In genomic region chr17:8015957-8016631, GRCh38 we compare ENCODE assay signal across 8 cellular contexts. TPM values are rescaled to one million over a fixed set of nuclear protein-coding genes. Genes with fewer than 3 reads are reported as not detected.
DNase-seq lines count a peak whose midpoint lies in the region; ATAC-seq and TF ChIP-seq lines count a peak whose summit lies in the region.

No MANE protein-coding gene starts in this region.

- no peak overlapping the region for H3K9ac ChIP-seq in trophoblast cell (ENCODE audit: low read length)

- H3K23ac ChIP-seq in trophoblast cell (ENCODE audit: low read length) = no peak overlapping the region

- ATAC-seq in activated CD8-positive, alpha-beta T cell treated with anti-CD3 and anti-CD28 coated beads, Interleukin-2, amount 10 ng/mL, durations not matched to agents 7 days and 5 days = peak; percentile 44
- peak; percentile 4 for ATAC-seq in foreskin keratinocyte
- no peak for ATAC-seq in HG03457 (IDR thresholded peaks at IDR 0.05; ENCODE audit: unreplicated experiment)
- no peak for ATAC-seq in GM21526 (IDR thresholded peaks at IDR 0.05; ENCODE audit: low FRiP score, unreplicated experiment)

- no peaks in the 10 kb centered on the region for H3K36me3 ChIP-seq in trophoblast cell (ENCODE audit: control insufficient read depth in 1 of 2, insufficient read depth in 2 of 2, low read length in 2 of 2)

- H3K27ac ChIP-seq in foreskin keratinocyte = no peak overlapping the region
- no peak overlapping the region for H3K27ac ChIP-seq in trophoblast cell (ENCODE audit: low read depth, low read length)

- no peak overlapping the region for H4K12ac ChIP-seq in trophoblast cell (ENCODE audit: low read depth, low read length)

- peak overlapping the region; percentile 69 for H3K4me3 Mint-ChIP-seq in activated CD8-positive, alpha-beta T cell treated with anti-CD3 and anti-CD28 coated beads, Interleukin-2, amount 10 ng/mL, durations not matched to agents 7 days and 5 days

- peak overlapping the region; percentile 86 for H3K4me2 ChIP-seq in trophoblast cell (ENCODE audit: low read length)

- H3K79me2 ChIP-seq in trophoblast cell (ENCODE audit: control insufficient read depth, insufficient read depth, low read length, poor library complexity) = no peaks in the 10 kb centered on the region

- H3K18ac ChIP-seq in trophoblast cell (ENCODE audit: low read length) = no peak overlapping the region

- H2BK12ac ChIP-seq in trophoblast cell (ENCODE audit: low read length) = no peak overlapping the region

- peaks cover 24% of the 10 kb centered on the region for H3K4me1 ChIP-seq in foreskin keratinocyte
- peaks cover 6 to 13% of the 10 kb centered on the region in 2 experiments for H3K4me1 ChIP-seq in trophoblast cell (ENCODE audit: control insufficient read depth in 1 of 2, insufficient read depth in 2 of 2, low read length in 2 of 2)

- H3K27me3 Mint-ChIP-seq in activated CD8-positive, alpha-beta T cell treated with anti-CD3 and anti-CD28 coated beads, Interleukin-2, amount 10 ng/mL, durations not matched to agents 7 days and 5 days (ENCODE audit: low read depth) = peaks cover 39% of the 10 kb centered on the region

- CTCF ChIA-PET in activated CD8-positive, alpha-beta T cell treated with anti-CD3 and anti-CD28 coated beads, Interleukin-2, amount 10 ng/mL, durations not matched to agents 7 days and 5 days (lab: Charles Lee) = interaction anchor here (0.9 to 4.6 kb wide), 10 partner anchors 19 to 104 kb away, joined by 3 to 57 read pairs (median 5); no protein-coding TSS in a partner anchor

- H2BK120ac ChIP-seq in trophoblast cell (ENCODE audit: insufficient read depth, low read length, poor library complexity) = no peak overlapping the region

- no peaks in the 10 kb centered on the region for H3K9me3 Mint-ChIP-seq in activated CD8-positive, alpha-beta T cell treated with anti-CD3 and anti-CD28 coated beads, Interleukin-2, amount 10 ng/mL, durations not matched to agents 7 days and 5 days (ENCODE audit: insufficient read depth)

- TF ChIP-seq CTCF in foreskin keratinocyte (conservative IDR thresholded peaks at IDR 0.05) = no peak

- peaks cover 18% of the 10 kb centered on the region for H3K4me1 Mint-ChIP-seq in activated CD8-positive, alpha-beta T cell treated with anti-CD3 and anti-CD28 coated beads, Interleukin-2, amount 10 ng/mL, durations not matched to agents 7 days and 5 days (ENCODE audit: low read depth)

- H2BK5ac ChIP-seq in trophoblast cell (ENCODE audit: low read depth, low read length, poor library complexity) = no peak overlapping the region

- H3K4ac ChIP-seq in trophoblast cell (ENCODE audit: low read depth, low read length) = no peak overlapping the region

- POLR2A ChIA-PET in activated CD8-positive, alpha-beta T cell treated with anti-CD3 and anti-CD28 coated beads, Interleukin-2, amount 10 ng/mL, durations not matched to agents 7 days and 5 days (lab: Charles Lee) = no interaction called here

- no CpG with 5 or more reads among the region's 46 CpGs for WGBS in trophoblast cell (ENCODE audit: extremely low coverage, insufficient coverage, insufficient read length)

- H2AFZ ChIP-seq in trophoblast cell (ENCODE audit: insufficient read depth, low read length, poor library complexity) = peak overlapping the region; percentile 42

- no peak overlapping the region for H4K8ac ChIP-seq in trophoblast cell (ENCODE audit: low read depth, low read length)

- no peaks in the 10 kb centered on the region for H3K79me1 ChIP-seq in trophoblast cell (ENCODE audit: low read length)

- H3K27me3 ChIP-seq in foreskin keratinocyte = peaks cover 2% of the 10 kb centered on the region
- H3K27me3 ChIP-seq in trophoblast cell (ENCODE audit: insufficient read depth, low read length) = peaks cover 8% of the 10 kb centered on the region

- peaks cover 2% of the 10 kb centered on the region for H3K9me3 ChIP-seq in trophoblast cell (ENCODE audit: insufficient read depth, low read depth, low read length)

- no peak overlapping the region for H3K14ac ChIP-seq in trophoblast cell (ENCODE audit: low read length)

- peak overlapping the region; percentile 62 for H3K4me3 ChIP-seq in trophoblast cell (ENCODE audit: low read depth, low read length)

- no peak overlapping the region for H2AK5ac ChIP-seq in trophoblast cell (ENCODE audit: low read length)

- H4K91ac ChIP-seq in trophoblast cell (ENCODE audit: low read depth, low read length) = no peak overlapping the region

- H3K36me3 Mint-ChIP-seq in activated CD8-positive, alpha-beta T cell treated with anti-CD3 and anti-CD28 coated beads, Interleukin-2, amount 10 ng/mL, durations not matched to agents 7 days and 5 days (ENCODE audit: low read depth) = no peaks in the 10 kb centered on the region

- H3K27ac Mint-ChIP-seq in activated CD8-positive, alpha-beta T cell treated with anti-CD3 and anti-CD28 coated beads, Interleukin-2, amount 10 ng/mL, durations not matched to agents 7 days and 5 days = no peak overlapping the region

- DNase-seq in EH (ENCODE audit: low read depth) (peak; percentile 11), foreskin keratinocyte (no peak), trophoblast cell (no peak), SHP77 treated with DMSO at 0.1 percent for 48 hours (lab: John Stamatoyannopoulos, UW) (no peak), AG08395 (ENCODE audit: low spot score) (no peak)
- no peak for DNase-seq in activated CD8-positive, alpha-beta T cell treated with anti-CD3 and anti-CD28 coated beads, Interleukin-2, amount 10 ng/mL, durations not matched to agents 7 days and 5 days

RNA-seq across cellular contexts. Expression of gene GUCY2D, which starts 13.7 kb away (rescaled TPM):
- not detected for total RNA-seq in activated CD8-positive, alpha-beta T cell treated with anti-CD3 and anti-CD28 coated beads, Interleukin-2, amount 10 ng/mL, durations not matched to agents 7 days and 5 days
- 0.49 TPM in 1 of 2 replicates, not detected in the other for total RNA-seq in foreskin keratinocyte
- 0.26 and 0.44 TPM in 2 replicates for polyA plus RNA-seq in foreskin keratinocyte
- 0.30 and 0.39 TPM in 2 replicates for polyA plus RNA-seq in trophoblast cell (2013)

RNA-seq across cellular contexts. Expression of gene ALOX15B, which starts 22.8 kb away (rescaled TPM):
- total RNA-seq in activated CD8-positive, alpha-beta T cell treated with anti-CD3 and anti-CD28 coated beads, Interleukin-2, amount 10 ng/mL, durations not matched to agents 7 days and 5 days = not detected
- total RNA-seq in foreskin keratinocyte = 6.5 and 6.9 TPM in 2 replicates
- polyA plus RNA-seq in foreskin keratinocyte = 6.2 and 7.4 TPM in 2 replicates
- 1.2 and 1.4 TPM in 2 replicates for polyA plus RNA-seq in trophoblast cell (2013)

Comparison
In these comparisons a context has a peak if more than half of its experiments do, and no peak if none do; other contexts are left out.
1. ATAC-seq: peak in activated CD8-positive, alpha-beta T cell treated with anti-CD3 and anti-CD28 coated beads, Interleukin-2, amount 10 ng/mL, durations not matched to agents 7 days and 5 days (single experiment) and foreskin keratinocyte (single experiment); none in HG03457 (single experiment) and GM21526 (single experiment).